In the genomic region with DNA sequence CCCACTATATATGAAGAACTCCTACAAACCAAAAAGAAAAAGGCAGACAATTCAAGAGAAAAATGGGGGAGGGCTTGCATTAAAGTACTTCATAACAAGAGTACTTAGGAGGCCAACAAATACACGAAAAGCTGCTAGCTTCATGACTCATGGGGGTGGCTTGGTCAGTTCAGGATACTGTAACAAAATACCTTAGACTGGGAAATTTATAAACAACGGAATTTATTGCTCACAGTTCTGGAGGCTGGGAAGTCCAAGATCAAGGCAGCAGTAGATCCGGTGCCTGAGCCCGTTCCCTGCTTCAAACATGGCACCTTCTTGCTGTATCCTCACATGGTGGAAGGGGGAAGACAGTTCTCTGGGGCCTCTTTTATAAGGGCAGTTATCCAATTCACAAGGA, we compare ENCODE assay signal across 2 cellular contexts.
A peak's percentile ranks its signal among the peaks of the same experiment; 100 is the strongest.
TF ChIP-seq lines count a peak whose summit lies in the region.

No MANE protein-coding gene starts in this region.

TF ChIP-seq in IMR-90, 13 proteins besides CTCF, POLR2A, EP300 and RAD21:
- TF ChIP-seq NFE2L2 (IDR thresholded peaks at IDR 0.05; ENCODE audit: low read depth, low read length) (no peak), MAZ (IDR thresholded peaks at IDR 0.05; ENCODE audit: borderline replicate concordance, low read depth, low read length) (no peak), FOS (IDR thresholded peaks at IDR 0.05; ENCODE audit: low read depth, low read length) (peak; percentile 86), MXI1 (IDR thresholded peaks at IDR 0.05; ENCODE audit: borderline replicate concordance, low read depth, low read length) (no peak), MAFK (IDR thresholded peaks at IDR 0.05; ENCODE audit: low read depth, low read length) (no peak), BHLHE40 (IDR thresholded peaks at IDR 0.05; ENCODE audit: low read depth, low read length) (no peak), RCOR1 (IDR thresholded peaks at IDR 0.05; ENCODE audit: insufficient replicate concordance, low read length) (peak; percentile 89), CEBPB (IDR thresholded peaks at IDR 0.05; ENCODE audit: low read depth, low read length) (no peak), CHD1 (IDR thresholded peaks at IDR 0.05; ENCODE audit: low read depth, low read length) (no peak), RFX5 (IDR thresholded peaks at IDR 0.05; ENCODE audit: low read depth, low read length) (no peak), SMC3 (IDR thresholded peaks at IDR 0.05; ENCODE audit: low read depth, low read length) (peak; percentile 11; the same call in 1 of the 2 replicates)
- TF ChIP-seq, protein P1, sequence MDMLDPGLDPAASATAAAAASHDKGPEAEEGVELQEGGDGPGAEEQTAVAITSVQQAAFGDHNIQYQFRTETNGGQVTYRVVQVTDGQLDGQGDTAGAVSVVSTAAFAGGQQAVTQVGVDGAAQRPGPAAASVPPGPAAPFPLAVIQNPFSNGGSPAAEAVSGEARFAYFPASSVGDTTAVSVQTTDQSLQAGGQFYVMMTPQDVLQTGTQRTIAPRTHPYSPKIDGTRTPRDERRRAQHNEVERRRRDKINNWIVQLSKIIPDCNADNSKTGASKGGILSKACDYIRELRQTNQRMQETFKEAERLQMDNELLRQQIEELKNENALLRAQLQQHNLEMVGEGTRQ (IDR thresholded peaks at IDR 0.05; ENCODE audit: low read depth, low read length) = no peak
- TF ChIP-seq, protein P2, sequence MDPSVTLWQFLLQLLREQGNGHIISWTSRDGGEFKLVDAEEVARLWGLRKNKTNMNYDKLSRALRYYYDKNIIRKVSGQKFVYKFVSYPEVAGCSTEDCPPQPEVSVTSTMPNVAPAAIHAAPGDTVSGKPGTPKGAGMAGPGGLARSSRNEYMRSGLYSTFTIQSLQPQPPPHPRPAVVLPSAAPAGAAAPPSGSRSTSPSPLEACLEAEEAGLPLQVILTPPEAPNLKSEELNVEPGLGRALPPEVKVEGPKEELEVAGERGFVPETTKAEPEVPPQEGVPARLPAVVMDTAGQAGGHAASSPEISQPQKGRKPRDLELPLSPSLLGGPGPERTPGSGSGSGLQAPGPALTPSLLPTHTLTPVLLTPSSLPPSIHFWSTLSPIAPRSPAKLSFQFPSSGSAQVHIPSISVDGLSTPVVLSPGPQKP (IDR thresholded peaks at IDR 0.05; ENCODE audit: borderline replicate concordance, low read depth, low read length) = no peak

TF ChIP-seq in K562, 482 proteins besides CTCF, POLR2A, EP300 and RAD21:
- peak; percentile 42; the same call in 1 of the 2 replicates for TF ChIP-seq FOSL1 (tag; conservative IDR thresholded peaks at IDR 0.05)
- TF ChIP-seq ZBTB8A (IDR thresholded peaks at IDR 0.05; ENCODE audit: partially characterized antibody) = no peak
- TF ChIP-seq MYNN (IDR thresholded peaks at IDR 0.05) = peak; percentile 74; the same call in 1 of the 2 replicates
- TF ChIP-seq MYNN (CRISPR knock-in tag; IDR thresholded peaks at IDR 0.05) = no peak
- TF ChIP-seq STAT5A (IDR thresholded peaks at IDR 0.05; ENCODE audit: borderline replicate concordance, low read length) = no peak
- no peak for TF ChIP-seq MCM5 (IDR thresholded peaks at IDR 0.05; ENCODE audit: low read depth)
- TF ChIP-seq KLF1 (tag; IDR thresholded peaks at IDR 0.05) = no peak
- TF ChIP-seq GATAD2A (IDR thresholded peaks at IDR 0.05) = no peak
- TF ChIP-seq, protein P3, sequence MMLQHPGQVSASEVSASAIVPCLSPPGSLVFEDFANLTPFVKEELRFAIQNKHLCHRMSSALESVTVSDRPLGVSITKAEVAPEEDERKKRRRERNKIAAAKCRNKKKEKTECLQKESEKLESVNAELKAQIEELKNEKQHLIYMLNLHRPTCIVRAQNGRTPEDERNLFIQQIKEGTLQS (IDR thresholded peaks at IDR 0.05) = peak; percentile 25; the same call in 1 of the 2 replicates
- TF ChIP-seq, protein P3 (CRISPR knock-in tag; conservative IDR thresholded peaks at IDR 0.05) = no peak
- TF ChIP-seq ZSCAN29 (IDR thresholded peaks at IDR 0.05) = no peak
TF ChIP-seq in K562: peak in this region for 3.
